ENCODE assay signal across 7 cellular contexts in the genomic region with DNA sequence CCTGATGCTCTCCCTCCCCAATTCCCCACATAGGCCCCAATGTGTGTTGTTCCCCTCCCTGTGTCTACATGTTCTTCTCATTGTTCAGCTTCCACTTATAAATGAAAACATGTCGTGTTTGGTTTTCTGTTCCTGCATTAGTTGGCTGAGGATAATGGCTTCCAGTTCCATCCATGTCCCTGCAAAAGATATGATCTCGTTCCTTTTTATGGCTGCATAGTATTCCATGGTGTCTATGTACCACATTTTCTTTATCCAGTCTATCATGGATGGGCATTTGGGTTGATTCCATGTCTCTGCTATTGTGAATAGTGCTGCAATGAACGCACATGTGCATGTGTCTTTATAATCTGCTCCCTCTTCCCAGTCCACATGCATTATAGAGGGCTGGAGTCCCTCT.
DNase-seq lines count a peak whose midpoint lies in the region; ATAC-seq and TF ChIP-seq lines count a peak whose summit lies in the region.
"Not testable (repeated sequence)": the region's sequence is repeated elsewhere in the genome, so short reads cannot be mapped to it uniquely, and the experiment has no call there.

No MANE protein-coding gene starts in this region.

- not testable (repeated sequence) for H3K9me3 ChIP-seq in SK-N-SH; gastroesophageal sphincter; muscle layer of colon (ENCODE audit: low read length); suprapubic skin; upper lobe of right lung

- not testable (repeated sequence) for ATAC-seq in gastroesophageal sphincter, upper lobe of right lung

- H3K4me1 ChIP-seq in SK-N-SH (ENCODE audit: control insufficient read depth in 1 of 2, insufficient read depth in 2 of 2, low read depth in 1 of 2, low read length in 1 of 2) (peaks cover 43 to 57% of the 10 kb centered on the region in 2 experiments), gastroesophageal sphincter (peaks cover 4 to 71% (median 31%) of the 10 kb centered on the region in 3 donors), muscle layer of colon (ENCODE audit: insufficient read depth, low read length) (peaks cover 57% of the 10 kb centered on the region), suprapubic skin (peaks cover 64% of the 10 kb centered on the region), upper lobe of right lung (peaks cover 19% of the 10 kb centered on the region)

- not testable (repeated sequence) for H3K36me3 Mint-ChIP-seq in progenitor cell of endocrine pancreas (ENCODE audit: insufficient read depth)

- TF ChIP-seq EP300 in SK-N-SH (IDR thresholded peaks at IDR 0.05; ENCODE audit: borderline replicate concordance in 1 of 2, low read depth in 1 of 2, low read length in 1 of 2); gastroesophageal sphincter (IDR thresholded peaks at IDR 0.05); suprapubic skin (IDR thresholded peaks at IDR 0.05): not testable (repeated sequence)

- not testable (repeated sequence) for H3K9me2 ChIP-seq in SK-N-SH

- H3K9me3 Mint-ChIP-seq in progenitor cell of endocrine pancreas (ENCODE audit: low read depth): not testable (repeated sequence)

- H3K27me3 Mint-ChIP-seq in progenitor cell of endocrine pancreas: not testable (repeated sequence)

- not testable (repeated sequence) for H3K79me2 ChIP-seq in SK-N-SH (ENCODE audit: insufficient read depth)

- not testable (repeated sequence) for H3K4me3 ChIP-seq in SK-N-SH (ENCODE audit: low read depth in 2 of 2, low read length in 1 of 2); coronary artery; gastroesophageal sphincter; muscle layer of colon (ENCODE audit: low read depth in 1 of 2, low read length in 2 of 2); suprapubic skin; upper lobe of right lung

- not testable (repeated sequence) for TF ChIP-seq CTCF in SK-N-SH (IDR thresholded peaks at IDR 0.05); coronary artery (IDR thresholded peaks at IDR 0.05); gastroesophageal sphincter (IDR thresholded peaks at IDR 0.05); progenitor cell of endocrine pancreas (IDR thresholded peaks at IDR 0.05; ENCODE audit: unreplicated experiment); suprapubic skin (IDR thresholded peaks at IDR 0.05); upper lobe of right lung (IDR thresholded peaks at IDR 0.05)

- H3K27ac Mint-ChIP-seq in progenitor cell of endocrine pancreas: peak overlapping the region; percentile 64

- not testable (repeated sequence) for H3K27me3 ChIP-seq in SK-N-SH (ENCODE audit: insufficient read depth); gastroesophageal sphincter; muscle layer of colon (ENCODE audit: control insufficient read depth in 1 of 2, insufficient read depth in 2 of 2, low read length in 2 of 2); suprapubic skin; upper lobe of right lung

- CTCF ChIA-PET in SK-N-SH (lab: Yijun Ruan, JAX): interaction anchor here (0.8 to 6.8 kb wide), 9 partner anchors 11 to 99 kb away, joined by 3 to 69 read pairs (median 4); a partner anchor contains a TSS

- H3F3A ChIP-seq in SK-N-SH (replicated peaks; ENCODE audit: insufficient read depth): peaks cover 25% of the 10 kb centered on the region

- 85% methylated on average over 3 of the region's 3 CpGs for WGBS in SK-N-SH (ENCODE audit: low lambda C conversion rate)
- WGBS in gastroesophageal sphincter (ENCODE audit: low coverage in 1 of 2), 2 donors: 68 to 100% methylated on average over 2 to 3 of the region's 3 CpGs
- WGBS in suprapubic skin: 58% methylated on average over 3 of the region's 3 CpGs

- TF ChIP-seq RAD21 in SK-N-SH (IDR thresholded peaks at IDR 0.05; ENCODE audit: low read length): not testable (repeated sequence)

- not testable (repeated sequence) for H4K20me1 ChIP-seq in SK-N-SH (ENCODE audit: insufficient read depth)

- H3K4me3 Mint-ChIP-seq in progenitor cell of endocrine pancreas (ENCODE audit: low read depth): not testable (repeated sequence)

- intact Hi-C loops in upper lobe of right lung (cut with DNase I): not testable (repeated sequence)

- not testable (repeated sequence) for H3K36me3 ChIP-seq in SK-N-SH (replicated peaks in 1 of 2; ENCODE audit: control insufficient read depth in 1 of 2, insufficient read depth in 2 of 2, low read length in 1 of 2); gastroesophageal sphincter; muscle layer of colon (ENCODE audit: insufficient read depth, low read length); suprapubic skin; upper lobe of right lung

- POLR2A ChIA-PET in SK-N-SH (lab: Yijun Ruan, JAX): interaction anchor here (2.4 to 3.7 kb wide), 2 partner anchors 71 to 86 kb away, joined by 21 to 105 read pairs; a partner anchor contains a TSS

- peak overlapping the region; percentile 58; the same call in 1 of the 2 replicates for H3K4me2 ChIP-seq in SK-N-SH

- peaks cover 19% of the 10 kb centered on the region for H3K4me1 Mint-ChIP-seq in progenitor cell of endocrine pancreas (ENCODE audit: low read depth)

- H3K27ac ChIP-seq in SK-N-SH (ENCODE audit: low read depth in 2 of 2, low read length in 1 of 2) (peak overlapping the region; percentile 72 to 98; a peak in 3 of 4 replicates), coronary artery (peak overlapping the region; percentile 79 to 93), gastroesophageal sphincter (peak overlapping the region; percentile 88 to 93 (median 91)), muscle layer of colon (ENCODE audit: low read depth, low read length) (peak overlapping the region; percentile 35), suprapubic skin (peak overlapping the region; percentile 85), upper lobe of right lung (peak overlapping the region; percentile 24)

- TF ChIP-seq POLR2A in gastroesophageal sphincter (IDR thresholded peaks at IDR 0.05); suprapubic skin (IDR thresholded peaks at IDR 0.05): not testable (repeated sequence)

- not testable (repeated sequence) for H2AFZ ChIP-seq in SK-N-SH (ENCODE audit: low read depth)

- DNase-seq in SK-N-SH; coronary artery (ENCODE audit: low spot score); progenitor cell of endocrine pancreas (ENCODE audit: low spot score, unreplicated experiment); suprapubic skin (ENCODE audit: low spot score in 2 of 2); upper lobe of right lung: not testable (repeated sequence)

- H3K9ac ChIP-seq in SK-N-SH; muscle layer of colon (ENCODE audit: low read length): not testable (repeated sequence)

TF ChIP-seq in SK-N-SH, 30 proteins besides CTCF, POLR2A, EP300 and RAD21:
- TF ChIP-seq GATA2 (CRISPR knock-in tag; IDR thresholded peaks at IDR 0.05): 0 out of 2 replicates have a peak, but pooled peaks have one; percentile 30

Comparison
In these comparisons a context has a peak if more than half of its experiments do, and no peak if none do; other contexts are left out.
1. H3K27ac ChIP-seq: peak in every context shown above with its lines; median percentile 91 in gastroesophageal sphincter; 86 in coronary artery; 85 in SK-N-SH; 85 in suprapubic skin; 35 in muscle layer of colon; 24 in upper lobe of right lung.